10 cellular contexts compared by ENCODE assay signal in the genomic region with DNA sequence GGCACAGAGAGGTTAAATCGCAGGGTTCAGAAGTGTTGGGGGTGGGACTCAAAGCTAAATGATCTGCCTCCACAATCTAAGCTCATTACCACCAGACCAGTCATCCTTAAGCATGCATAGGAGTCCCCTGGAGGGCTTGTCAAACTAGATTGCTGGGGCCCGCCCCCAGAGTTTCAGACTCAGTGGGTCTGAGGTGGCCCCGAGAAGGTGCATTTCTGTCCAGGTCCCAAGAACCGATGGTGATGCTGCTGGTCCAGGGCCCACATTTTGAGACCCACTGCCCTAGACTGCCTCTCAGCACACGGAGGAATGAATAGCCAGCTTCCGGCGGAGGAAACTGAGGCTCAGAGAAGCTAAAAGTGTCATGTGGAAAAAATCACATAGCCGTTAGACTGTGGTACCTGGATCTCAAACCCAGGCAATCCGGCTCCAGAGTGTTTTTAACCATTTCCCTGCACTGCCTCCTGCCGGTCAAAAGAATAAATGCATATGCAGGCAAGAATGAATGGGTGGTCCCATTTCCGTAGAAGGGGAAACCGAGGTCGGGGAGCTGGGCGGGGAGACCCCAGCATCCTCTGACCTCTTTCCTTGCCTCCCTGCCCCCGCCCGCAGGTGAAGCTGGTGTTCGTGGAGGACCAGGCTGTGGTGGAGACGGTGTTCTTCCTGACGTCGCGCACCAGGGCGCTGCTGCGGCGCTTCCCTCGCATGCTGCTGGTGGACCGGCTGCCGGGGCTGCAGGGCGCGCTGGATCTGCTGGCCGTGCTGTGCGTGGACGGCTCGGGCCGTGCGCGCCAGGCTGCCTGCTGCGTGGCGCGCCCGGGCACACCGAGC. TPM values are rescaled to one million over a fixed set of nuclear protein-coding genes. Genes with fewer than 3 reads are reported as not detected.
DNase-seq lines count a peak whose midpoint lies in the region; TF ChIP-seq lines count a peak whose summit lies in the region.
"Had no signal": no experiment of that assay in that cellular context is flagged by ENCODE, and none has a peak within 500 bp of the region (broad histone marks: within the 10 kb centered on the region; RNA-seq: fewer than 3 reads in every experiment).

No MANE protein-coding gene starts in this region.

- peak overlapping the region in 2 of 7 donors; percentile 4 to 63 for H3K27ac Mint-ChIP-seq in CD4-positive, alpha-beta memory T cell
- no peak overlapping the region for H3K27ac Mint-ChIP-seq in HFFc6
- no peak overlapping the region for H3K27ac Mint-ChIP-seq in mesothelial cell of epicardium

- no peaks in the 10 kb centered on the region for H3K27me3 ChIP-seq in CD4-positive, alpha-beta memory T cell (ENCODE audit: insufficient read depth, low read length)
- H3K27me3 ChIP-seq in ascending aorta = no peaks in the 10 kb centered on the region

- H3K9me3 Mint-ChIP-seq in CD4-positive, alpha-beta memory T cell = no peaks in the 10 kb centered on the region
- H3K9me3 Mint-ChIP-seq in HFFc6 = no peaks in the 10 kb centered on the region
- H3K9me3 Mint-ChIP-seq in mesothelial cell of epicardium = no peaks in the 10 kb centered on the region

- no peak overlapping the region for H3K27ac ChIP-seq in CD4-positive, alpha-beta memory T cell (ENCODE audit: low read depth, low read length)
- H3K27ac ChIP-seq in ascending aorta = no peak overlapping the region
- H3K27ac ChIP-seq: epithelial cell of prostate had no signal

- peaks cover 4 to 7% of the 10 kb centered on the region in 2 donors for H3K36me3 Mint-ChIP-seq in CD4-positive, alpha-beta memory T cell
- H3K36me3 Mint-ChIP-seq in HFFc6 (ENCODE audit: low read depth) = peaks cover 21% of the 10 kb centered on the region
- peaks cover 22% of the 10 kb centered on the region for H3K36me3 Mint-ChIP-seq in mesothelial cell of epicardium

- peak in 3 of 5 donors; percentile 18 to 39 (median 20) for DNase-seq in CD4-positive, alpha-beta memory T cell
- DNase-seq in HFFc6 = no peak
- peak in 1 of 2 donors; percentile 60 for DNase-seq in ascending aorta (ENCODE audit: low spot score in 2 of 2)
- no peak for DNase-seq in mesothelial cell of epicardium (ENCODE audit: low spot score in 2 of 2, unreplicated experiment in 2 of 2)
- no peak for DNase-seq in NCI-H524 (lab: John Stamatoyannopoulos, UW)
- DNase-seq in medulla oblongata (ENCODE audit: extremely low spot score) = no peak
- DNase-seq in NCI-H2107 (lab: John Stamatoyannopoulos, UW) = no peak
- DNase-seq in NCI-H2029 treated with DMSO at 0.1 percent for 48 hours (lab: John Stamatoyannopoulos, UW) = no peak
- DNase-seq: Right ventricle myocardium superior had no signal

- intact Hi-C loops in CD4-positive, alpha-beta memory T cell (cut with micrococcal nuclease) = no loop called here
- intact Hi-C loops in ascending aorta (cut with DNase I) = no loop called here

- H3K27me3 Mint-ChIP-seq in CD4-positive, alpha-beta memory T cell = no peaks in the 10 kb centered on the region
- no peaks in the 10 kb centered on the region; the same call in 1 of the 2 replicates for H3K27me3 Mint-ChIP-seq in HFFc6 (ENCODE audit: insufficient read depth)
- H3K27me3 Mint-ChIP-seq in mesothelial cell of epicardium (ENCODE audit: low read depth) = no peaks in the 10 kb centered on the region

- CTCF ChIA-PET in CD4-positive, alpha-beta memory T cell (lab: Charles Lee; ENCODE audit: partially characterized antibody) = interaction anchor here (0.5 to 2.1 kb wide), 7 partner anchors 9 to 253 kb away, joined by 3 to 12 read pairs (median 4); no protein-coding TSS in a partner anchor

- no peaks in the 10 kb centered on the region for H3K9me3 ChIP-seq in CD4-positive, alpha-beta memory T cell (ENCODE audit: control insufficient read depth in 1 of 2, low read length in 2 of 2)
- H3K9me3 ChIP-seq in ascending aorta = no peaks in the 10 kb centered on the region

- H3K36me3 ChIP-seq in CD4-positive, alpha-beta memory T cell (ENCODE audit: insufficient read depth, low read length) = no peaks in the 10 kb centered on the region
- no peaks in the 10 kb centered on the region for H3K36me3 ChIP-seq in ascending aorta

- POLR2A ChIA-PET in CD4-positive, alpha-beta memory T cell (lab: Charles Lee; ENCODE audit: partially characterized antibody) = interaction anchor here (1.7 kb wide), 1 partner anchor 9 kb away, joined by 7 read pairs; no protein-coding TSS in a partner anchor

- peaks cover 4 to 21% (median 4%) of the 10 kb centered on the region in 4 donors for H3K4me1 Mint-ChIP-seq in CD4-positive, alpha-beta memory T cell
- H3K4me1 Mint-ChIP-seq in HFFc6 (ENCODE audit: low read depth) = no peaks in the 10 kb centered on the region
- H3K4me1 Mint-ChIP-seq in mesothelial cell of epicardium = peaks cover 5% of the 10 kb centered on the region

- no peaks in the 10 kb centered on the region for H3K4me1 ChIP-seq in CD4-positive, alpha-beta memory T cell (ENCODE audit: insufficient read depth, low read length)
- no peaks in the 10 kb centered on the region for H3K4me1 ChIP-seq in ascending aorta

- TF ChIP-seq CTCF in HFFc6 (IDR thresholded peaks at IDR 0.05) (peak; percentile 78), ascending aorta (IDR thresholded peaks at IDR 0.05) (peak in 2 of 3 experiments; percentile 42 to 52), mesothelial cell of epicardium (IDR thresholded peaks at IDR 0.05; ENCODE audit: unreplicated experiment) (peak; percentile 65)

- no peak overlapping the region for H3K4me3 ChIP-seq in CD4-positive, alpha-beta memory T cell (ENCODE audit: low read length in 2 of 2)
- no peak overlapping the region for H3K4me3 ChIP-seq in ascending aorta

- H3K4me3 Mint-ChIP-seq in CD4-positive, alpha-beta memory T cell = peak overlapping the region in 1 of 8 donors; percentile 57
- no peak overlapping the region for H3K4me3 Mint-ChIP-seq in HFFc6
- H3K4me3 Mint-ChIP-seq in mesothelial cell of epicardium = no peak overlapping the region

RNA-seq across cellular contexts. Expression of a gene that starts 23.8 kb away (rescaled TPM):
- total RNA-seq in CD4-positive, alpha-beta memory T cell = 10 to 100 TPM; 10.5 to 11.8 TPM
- 1 to 10 TPM in 1 of 2 donors, under 1 TPM in 1; 0.25 to 1.6 TPM for polyA plus RNA-seq in CD4-positive, alpha-beta memory T cell
- 1 to 10 TPM; 5.6 to 7.2 (median 5.9) TPM for total RNA-seq in HFFc6 (2021; fragmentation: NEBNext Ultra II Directional; extraction: Animal tissue kit (Norgen Biotek cat#: 25700))
- total RNA-seq in ascending aorta (16.0 TPM), mesothelial cell of epicardium (9.3 to 11.7 TPM (median 10.2 TPM) in 3 replicates)

RNA-seq across cellular contexts. Expression of a gene that starts 24.1 kb away (rescaled TPM):
- 100 to 1,000 TPM; 118 to 124 TPM for total RNA-seq in CD4-positive, alpha-beta memory T cell
- 10 to 100 TPM; 13.4 to 30.6 TPM for polyA plus RNA-seq in CD4-positive, alpha-beta memory T cell
- 10 to 100 TPM; 25.9 to 55.8 (median 48.1) TPM for total RNA-seq in HFFc6 (2021; fragmentation: NEBNext Ultra II Directional; extraction: Animal tissue kit (Norgen Biotek cat#: 25700))
- 0.64 TPM for total RNA-seq in ascending aorta
- total RNA-seq in mesothelial cell of epicardium = 62.6 to 72.8 TPM (median 66.5 TPM) in 3 replicates

Comparison
In these comparisons a context has a peak if more than half of its experiments do, and no peak if none do; other contexts are left out.
1. DNase-seq: peak in CD4-positive, alpha-beta memory T cell (3 of 5); none in HFFc6 (single experiment), mesothelial cell of epicardium (0 of 2), NCI-H524 (0 of 2), medulla oblongata (single experiment), NCI-H2107 (single experiment) and NCI-H2029 treated with DMSO at 0.1 percent for 48 hours (single experiment).
2. RNA of a gene that starts 24.1 kb away (total RNA-seq): 118 to 124 TPM in CD4-positive, alpha-beta memory T cell, 62.6 to 72.8 TPM in mesothelial cell of epicardium and 25.9 to 55.8 TPM in HFFc6; 0.64 TPM in ascending aorta (single experiment); every median in the first group is over 10 times any median in the second.
3. Peak in every context shown above with its lines, with median percentiles within 50 percentile points of each other: CTCF ChIP-seq.